ENCODE assay signal across 25 cellular contexts in genomic region chr18:32473325-32473724, GRCh38. TPM values are rescaled to one million over a fixed set of nuclear protein-coding genes. Genes with fewer than 3 reads are reported as not detected.
"Had no signal": no experiment of that assay in that cellular context is flagged by ENCODE, and none has a peak within 500 bp of the region (broad histone marks: within the 10 kb centered on the region; RNA-seq: fewer than 3 reads in every experiment).

No MANE protein-coding gene starts in this region.

- DNase-seq: nephron progenitor cell; nucleus accumbens; ovary; posterior cingulate gyrus; psoas muscle; right cardiac atrium; right lobe of liver; sigmoid colon; small intestine; stimulated activated CD4-positive, alpha-beta T cell treated with anti-CD3 and anti-CD28 coated beads, Interleukin-15, amount 100 ng/mL, for 24 hours; stimulated activated CD4-positive, alpha-beta T cell treated with anti-CD3 and anti-CD28 coated beads, Interleukin-2, amount 100 ng/mL, for 24 hours; stimulated activated CD4-positive, alpha-beta T cell treated with anti-CD3 and anti-CD28 coated beads, Interleukin-2, amount 100 ng/mL, for 48 hours; stimulated activated CD4-positive, alpha-beta T cell treated with anti-CD3 and anti-CD28 coated beads, Interleukin-4, amount 100 ng/mL, for 24 hours; stimulated activated naive B cell treated with anti-CD40 and anti-IgM and Interleukin-4, amounts not matched to agents 10 μg/mL and 1 μg/mL and 100 μg/mL, for 72 hours; stimulated activated naive CD4-positive, alpha-beta T cell treated with Interleukin-2 at 50 U/mL for 16 hours; stomach; thyroid gland; trophoblast cell; upper lobe of left lung had no signal

- H3K27me3 ChIP-seq: ovary, right lobe of liver, sigmoid colon, stomach, thyroid gland, tibial nerve, vagina had no signal

- H3K9ac ChIP-seq: parathyroid adenoma had no signal

- H3K79me2 ChIP-seq: parathyroid adenoma had no signal

- H3K27ac ChIP-seq: neutrophil, ovary, parathyroid adenoma, psoas muscle, right lobe of liver, sigmoid colon, stomach, thoracic aorta, thyroid gland, tibial nerve, upper lobe of left lung, vagina had no signal

- H3K9me3 ChIP-seq: neutrophil, ovary, psoas muscle, right lobe of liver, sigmoid colon, stomach, thoracic aorta, thyroid gland, tibial nerve, upper lobe of left lung, vagina had no signal

- H3K36me3 ChIP-seq: neutrophil, ovary, right lobe of liver, sigmoid colon, stomach, thoracic aorta, thyroid gland, tibial nerve, upper lobe of left lung, vagina had no signal

- H2AFZ ChIP-seq: parathyroid adenoma had no signal

- H3K4me3 ChIP-seq: ovary, psoas muscle, right lobe of liver, sigmoid colon, stomach, thoracic aorta, thyroid gland, tibial nerve, upper lobe of left lung, vagina had no signal

RNA-seq across cellular contexts. Expression of gene GAREM1, which starts 2.6 kb away (rescaled TPM):
- total RNA-seq: natural killer cell treated with Interleukin-12 subunit alpha and Interleukin-12 subunit beta and Interleukin-15 and Interleukin-18, amount 100 ng/mL, for 72 hours had no signal
